Comparison of ENCODE assay signal across 1 cellular context in genomic region chr9:128917151-128917849, GRCh38.
TF ChIP-seq lines count a peak whose summit lies in the region.

No MANE protein-coding gene starts in this region.

TF ChIP-seq in HepG2, 621 proteins besides CTCF, POLR2A, EP300 and RAD21 (continued from another document and continues in another):
- TF ChIP-seq SOX5 (CRISPR knock-in tag; IDR thresholded peaks at IDR 0.05; ENCODE audit: borderline replicate concordance) (peak; percentile 72; the same call in 1 of the 2 replicates), ZBTB2 (CRISPR knock-in tag; IDR thresholded peaks at IDR 0.05; ENCODE audit: low read depth) (0 out of 2 replicates have a peak, but pooled peaks have one; percentile 35), ZIK1 (CRISPR knock-in tag; IDR thresholded peaks at IDR 0.05; ENCODE audit: borderline replicate concordance, low read depth) (0 out of 2 replicates have a peak, but pooled peaks have one; percentile 28), ZNF589 (CRISPR knock-in tag; conservative IDR thresholded peaks at IDR 0.05) (peak; percentile 59; the same call in 1 of the 2 replicates), ZNF816 (CRISPR knock-in tag; IDR thresholded peaks at IDR 0.05; ENCODE audit: borderline replicate concordance) (no peak), NFRKB (IDR thresholded peaks at IDR 0.05) (no peak), ZFP90 (CRISPR knock-in tag; IDR thresholded peaks at IDR 0.05; ENCODE audit: borderline replicate concordance) (peak; percentile 53; the same call in 1 of the 2 replicates), NCOR1 (IDR thresholded peaks at IDR 0.05; ENCODE audit: borderline replicate concordance, low read length) (no peak), ZBED4 (CRISPR knock-in tag; IDR thresholded peaks at IDR 0.05; ENCODE audit: borderline replicate concordance) (0 out of 2 replicates have a peak, but pooled peaks have one; percentile 19), ZNF33B (CRISPR knock-in tag; IDR thresholded peaks at IDR 0.05) (no peak), PHF5A (CRISPR knock-in tag; IDR thresholded peaks at IDR 0.05; ENCODE audit: low read depth, unreplicated experiment) (no peak), ZNF143 (CRISPR knock-in tag; IDR thresholded peaks at IDR 0.05) (no peak), NONO (IDR thresholded peaks at IDR 0.05) (no peak), NONO (CRISPR knock-in tag; conservative IDR thresholded peaks at IDR 0.05) (peak; percentile 60; the same call in 1 of the 2 replicates), ZFY (CRISPR knock-in tag; IDR thresholded peaks at IDR 0.05) (peak; percentile 54), FOSL2 (CRISPR knock-in tag; IDR thresholded peaks at IDR 0.05) (peak; percentile 40), RFX1 (IDR thresholded peaks at IDR 0.05) (no peak), ZMAT3 (CRISPR knock-in tag; conservative IDR thresholded peaks at IDR 0.05) (0 out of 2 replicates have a peak, but pooled peaks have one; percentile 45), ZNF605 (CRISPR knock-in tag; IDR thresholded peaks at IDR 0.05) (0 out of 2 replicates have a peak, but pooled peaks have one; percentile 40), SOX13 (IDR thresholded peaks at IDR 0.05) (no peak), SOX13 (CRISPR knock-in tag; conservative IDR thresholded peaks at IDR 0.05 in 1 of 2, IDR thresholded peaks at IDR 0.05 in 1 of 2) (peak in 1 of 2 experiments; percentile 73; a peak in 2 of 4 replicates), ZNF749 (CRISPR knock-in tag; IDR thresholded peaks at IDR 0.05; ENCODE audit: borderline replicate concordance) (0 out of 2 replicates have a peak, but pooled peaks have one; percentile 44), ZNF737 (CRISPR knock-in tag; IDR thresholded peaks at IDR 0.05; ENCODE audit: borderline replicate concordance) (peak; percentile 47; the same call in 1 of the 2 replicates), ZNF124 (CRISPR knock-in tag; IDR thresholded peaks at IDR 0.05) (0 out of 2 replicates have a peak, but pooled peaks have one; percentile 18), SP5 (CRISPR knock-in tag; IDR thresholded peaks at IDR 0.05; ENCODE audit: borderline replicate concordance, low read depth) (peak; percentile 68; the same call in 1 of the 2 replicates), HOMEZ (CRISPR knock-in tag; IDR thresholded peaks at IDR 0.05; ENCODE audit: low read depth) (peak; percentile 22; the same call in 1 of the 2 replicates), ZNF841 (CRISPR knock-in tag; IDR thresholded peaks at IDR 0.05; ENCODE audit: borderline replicate concordance) (no peak), MAZ (IDR thresholded peaks at IDR 0.05; ENCODE audit: borderline replicate concordance, low read depth, low read length) (no peak), MAZ (CRISPR knock-in tag; IDR thresholded peaks at IDR 0.05; ENCODE audit: low read depth) (no peak), WIZ (CRISPR knock-in tag; IDR thresholded peaks at IDR 0.05) (0 out of 2 replicates have a peak, but pooled peaks have one; percentile 29), MAX (IDR thresholded peaks at IDR 0.05) (peak; percentile 89), MIER2 (CRISPR knock-in tag; IDR thresholded peaks at IDR 0.05) (no peak), ISL2 (CRISPR knock-in tag; IDR thresholded peaks at IDR 0.05) (0 out of 2 replicates have a peak, but pooled peaks have one; percentile 38), PRPF4 (IDR thresholded peaks at IDR 0.05; ENCODE audit: low read depth, low read length, poor library complexity, severe bottlenecking) (peak; percentile 23), ETV5 (CRISPR knock-in tag; IDR thresholded peaks at IDR 0.05; ENCODE audit: borderline replicate concordance) (peak; percentile 95)
- TF ChIP-seq, protein P1, sequence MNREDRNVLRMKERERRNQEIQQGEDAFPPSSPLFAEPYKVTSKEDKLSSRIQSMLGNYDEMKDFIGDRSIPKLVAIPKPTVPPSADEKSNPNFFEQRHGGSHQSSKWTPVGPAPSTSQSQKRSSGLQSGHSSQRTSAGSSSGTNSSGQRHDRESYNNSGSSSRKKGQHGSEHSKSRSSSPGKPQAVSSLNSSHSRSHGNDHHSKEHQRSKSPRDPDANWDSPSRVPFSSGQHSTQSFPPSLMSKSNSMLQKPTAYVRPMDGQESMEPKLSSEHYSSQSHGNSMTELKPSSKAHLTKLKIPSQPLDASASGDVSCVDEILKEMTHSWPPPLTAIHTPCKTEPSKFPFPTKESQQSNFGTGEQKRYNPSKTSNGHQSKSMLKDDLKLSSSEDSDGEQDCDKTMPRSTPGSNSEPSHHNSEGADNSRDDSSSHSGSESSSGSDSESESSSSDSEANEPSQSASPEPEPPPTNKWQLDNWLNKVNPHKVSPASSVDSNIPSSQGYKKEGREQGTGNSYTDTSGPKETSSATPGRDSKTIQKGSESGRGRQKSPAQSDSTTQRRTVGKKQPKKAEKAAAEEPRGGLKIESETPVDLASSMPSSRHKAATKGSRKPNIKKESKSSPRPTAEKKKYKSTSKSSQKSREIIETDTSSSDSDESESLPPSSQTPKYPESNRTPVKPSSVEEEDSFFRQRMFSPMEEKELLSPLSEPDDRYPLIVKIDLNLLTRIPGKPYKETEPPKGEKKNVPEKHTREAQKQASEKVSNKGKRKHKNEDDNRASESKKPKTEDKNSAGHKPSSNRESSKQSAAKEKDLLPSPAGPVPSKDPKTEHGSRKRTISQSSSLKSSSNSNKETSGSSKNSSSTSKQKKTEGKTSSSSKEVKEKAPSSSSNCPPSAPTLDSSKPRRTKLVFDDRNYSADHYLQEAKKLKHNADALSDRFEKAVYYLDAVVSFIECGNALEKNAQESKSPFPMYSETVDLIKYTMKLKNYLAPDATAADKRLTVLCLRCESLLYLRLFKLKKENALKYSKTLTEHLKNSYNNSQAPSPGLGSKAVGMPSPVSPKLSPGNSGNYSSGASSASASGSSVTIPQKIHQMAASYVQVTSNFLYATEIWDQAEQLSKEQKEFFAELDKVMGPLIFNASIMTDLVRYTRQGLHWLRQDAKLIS (CRISPR knock-in tag; IDR thresholded peaks at IDR 0.05) = no peak
- TF ChIP-seq, protein P2, sequence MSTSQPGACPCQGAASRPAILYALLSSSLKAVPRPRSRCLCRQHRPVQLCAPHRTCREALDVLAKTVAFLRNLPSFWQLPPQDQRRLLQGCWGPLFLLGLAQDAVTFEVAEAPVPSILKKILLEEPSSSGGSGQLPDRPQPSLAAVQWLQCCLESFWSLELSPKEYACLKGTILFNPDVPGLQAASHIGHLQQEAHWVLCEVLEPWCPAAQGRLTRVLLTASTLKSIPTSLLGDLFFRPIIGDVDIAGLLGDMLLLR (CRISPR knock-in tag; IDR thresholded peaks at IDR 0.05) = peak; percentile 56; the same call in 1 of the 2 replicates
- TF ChIP-seq, protein P3, sequence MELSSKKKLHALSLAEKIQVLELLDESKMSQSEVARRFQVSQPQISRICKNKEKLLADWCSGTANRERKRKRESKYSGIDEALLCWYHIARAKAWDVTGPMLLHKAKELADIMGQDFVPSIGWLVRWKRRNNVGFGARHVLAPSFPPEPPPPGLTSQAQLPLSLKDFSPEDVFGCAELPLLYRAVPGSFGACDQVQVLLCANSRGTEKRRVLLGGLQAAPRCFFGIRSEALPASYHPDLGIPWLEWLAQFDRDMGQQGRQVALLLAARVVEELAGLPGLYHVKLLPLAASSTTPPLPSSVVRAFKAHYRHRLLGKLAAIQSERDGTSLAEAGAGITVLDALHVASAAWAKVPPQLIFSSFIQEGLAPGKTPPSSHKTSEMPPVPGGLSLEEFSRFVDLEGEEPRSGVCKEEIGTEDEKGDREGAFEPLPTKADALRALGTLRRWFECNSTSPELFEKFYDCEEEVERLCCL (CRISPR knock-in tag; IDR thresholded peaks at IDR 0.05; ENCODE audit: borderline replicate concordance) = peak; percentile 60; the same call in 1 of the 2 replicates
- TF ChIP-seq, protein P4, sequence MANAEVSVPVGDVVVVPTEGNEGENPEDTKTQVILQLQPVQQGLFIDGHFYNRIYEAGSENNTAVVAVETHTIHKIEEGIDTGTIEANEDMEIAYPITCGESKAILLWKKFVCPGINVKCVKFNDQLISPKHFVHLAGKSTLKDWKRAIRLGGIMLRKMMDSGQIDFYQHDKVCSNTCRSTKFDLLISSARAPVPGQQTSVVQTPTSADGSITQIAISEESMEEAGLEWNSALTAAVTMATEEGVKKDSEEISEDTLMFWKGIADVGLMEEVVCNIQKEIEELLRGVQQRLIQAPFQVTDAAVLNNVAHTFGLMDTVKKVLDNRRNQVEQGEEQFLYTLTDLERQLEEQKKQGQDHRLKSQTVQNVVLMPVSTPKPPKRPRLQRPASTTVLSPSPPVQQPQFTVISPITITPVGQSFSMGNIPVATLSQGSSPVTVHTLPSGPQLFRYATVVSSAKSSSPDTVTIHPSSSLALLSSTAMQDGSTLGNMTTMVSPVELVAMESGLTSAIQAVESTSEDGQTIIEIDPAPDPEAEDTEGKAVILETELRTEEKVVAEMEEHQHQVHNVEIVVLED (CRISPR knock-in tag; IDR thresholded peaks at IDR 0.05; ENCODE audit: borderline replicate concordance) = no peak
- TF ChIP-seq, protein P5, sequence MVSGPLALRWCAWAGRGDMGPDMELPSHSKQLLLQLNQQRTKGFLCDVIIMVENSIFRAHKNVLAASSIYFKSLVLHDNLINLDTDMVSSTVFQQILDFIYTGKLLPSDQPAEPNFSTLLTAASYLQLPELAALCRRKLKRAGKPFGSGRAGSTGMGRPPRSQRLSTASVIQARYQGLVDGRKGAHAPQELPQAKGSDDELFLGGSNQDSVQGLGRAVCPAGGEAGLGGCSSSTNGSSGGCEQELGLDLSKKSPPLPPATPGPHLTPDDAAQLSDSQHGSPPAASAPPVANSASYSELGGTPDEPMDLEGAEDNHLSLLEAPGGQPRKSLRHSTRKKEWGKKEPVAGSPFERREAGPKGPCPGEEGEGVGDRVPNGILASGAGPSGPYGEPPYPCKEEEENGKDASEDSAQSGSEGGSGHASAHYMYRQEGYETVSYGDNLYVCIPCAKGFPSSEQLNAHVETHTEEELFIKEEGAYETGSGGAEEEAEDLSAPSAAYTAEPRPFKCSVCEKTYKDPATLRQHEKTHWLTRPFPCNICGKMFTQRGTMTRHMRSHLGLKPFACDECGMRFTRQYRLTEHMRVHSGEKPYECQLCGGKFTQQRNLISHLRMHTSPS (CRISPR knock-in tag; IDR thresholded peaks at IDR 0.05; ENCODE audit: low read depth) = peak; percentile 65; the same call in 1 of the 2 replicates
- TF ChIP-seq, protein P6, sequence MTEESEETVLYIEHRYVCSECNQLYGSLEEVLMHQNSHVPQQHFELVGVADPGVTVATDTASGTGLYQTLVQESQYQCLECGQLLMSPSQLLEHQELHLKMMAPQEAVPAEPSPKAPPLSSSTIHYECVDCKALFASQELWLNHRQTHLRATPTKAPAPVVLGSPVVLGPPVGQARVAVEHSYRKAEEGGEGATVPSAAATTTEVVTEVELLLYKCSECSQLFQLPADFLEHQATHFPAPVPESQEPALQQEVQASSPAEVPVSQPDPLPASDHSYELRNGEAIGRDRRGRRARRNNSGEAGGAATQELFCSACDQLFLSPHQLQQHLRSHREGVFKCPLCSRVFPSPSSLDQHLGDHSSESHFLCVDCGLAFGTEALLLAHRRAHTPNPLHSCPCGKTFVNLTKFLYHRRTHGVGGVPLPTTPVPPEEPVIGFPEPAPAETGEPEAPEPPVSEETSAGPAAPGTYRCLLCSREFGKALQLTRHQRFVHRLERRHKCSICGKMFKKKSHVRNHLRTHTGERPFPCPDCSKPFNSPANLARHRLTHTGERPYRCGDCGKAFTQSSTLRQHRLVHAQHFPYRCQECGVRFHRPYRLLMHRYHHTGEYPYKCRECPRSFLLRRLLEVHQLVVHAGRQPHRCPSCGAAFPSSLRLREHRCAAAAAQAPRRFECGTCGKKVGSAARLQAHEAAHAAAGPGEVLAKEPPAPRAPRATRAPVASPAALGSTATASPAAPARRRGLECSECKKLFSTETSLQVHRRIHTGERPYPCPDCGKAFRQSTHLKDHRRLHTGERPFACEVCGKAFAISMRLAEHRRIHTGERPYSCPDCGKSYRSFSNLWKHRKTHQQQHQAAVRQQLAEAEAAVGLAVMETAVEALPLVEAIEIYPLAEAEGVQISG (CRISPR knock-in tag; IDR thresholded peaks at IDR 0.05) = peak; percentile 46
